ENCODE assay signal across 21 cellular contexts in the genomic region with DNA sequence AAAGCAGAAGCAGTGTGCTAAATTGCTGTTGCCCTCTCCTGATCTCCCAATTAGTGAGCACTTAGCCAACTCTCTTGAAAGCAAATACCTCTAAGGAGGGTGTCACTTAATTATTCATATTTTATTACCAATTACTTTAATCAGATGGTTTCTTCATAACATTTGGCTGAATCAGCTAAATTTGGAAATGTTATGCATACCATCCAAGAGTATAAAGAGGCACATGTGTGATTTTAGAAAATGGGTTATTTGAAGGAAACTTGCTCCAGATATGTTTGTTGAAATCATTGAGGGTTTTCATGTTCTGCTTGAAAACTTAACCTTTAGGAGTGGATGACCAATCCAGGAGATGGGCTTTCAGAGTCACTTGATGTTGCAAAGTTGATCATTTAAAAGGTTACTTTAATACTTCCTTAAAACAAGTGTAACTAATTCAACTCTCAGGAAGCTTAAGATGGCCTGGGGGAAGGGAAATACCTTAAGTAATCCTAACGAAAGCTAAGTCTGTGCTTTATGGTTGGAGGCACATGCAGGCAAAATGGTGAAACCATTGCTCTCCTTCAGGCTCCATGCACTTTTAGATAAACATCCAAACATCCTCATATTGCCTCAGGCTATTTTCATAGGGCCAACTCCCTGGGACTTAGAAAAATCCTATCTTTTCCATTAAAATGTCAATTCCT.
DNase-seq lines count a peak whose midpoint lies in the region; ATAC-seq and TF ChIP-seq lines count a peak whose summit lies in the region.
"Had no signal": no experiment of that assay in that cellular context is flagged by ENCODE, and none has a peak within 500 bp of the region (broad histone marks: within the 10 kb centered on the region; RNA-seq: fewer than 3 reads in every experiment).

No MANE protein-coding gene starts in this region.

- no CpG with 5 or more reads among the region's 1 CpG for WGBS in IMR-90 (ENCODE audit: extremely low coverage in 2 of 2, insufficient read length in 1 of 2), 2 experiments

- no peaks in the 10 kb centered on the region for H4K20me1 ChIP-seq in IMR-90 (ENCODE audit: insufficient read depth, low read length)
- H4K20me1 ChIP-seq: BLaER1 treated with 17β-estradiol and CSF1 and Interleukin-3, amounts not matched to agents 10 nM and 100 nM had no signal

- DNase-seq in AML-193 (lab: John Stamatoyannopoulos, UW), result peak; percentile 65 to 75
- no peak for DNase-seq in IMR-90
- peak; percentile 8 for DNase-seq in OCI-M1 (lab: John Stamatoyannopoulos, UW)
- DNase-seq in foreskin melanocyte, result peak; percentile 3
- no peak for DNase-seq in HuH-7 (ENCODE audit: low spot score)
- no peak for DNase-seq in NCI-H2227 treated with DMSO at 0.1 percent for 48 hours (lab: John Stamatoyannopoulos, UW)
- DNase-seq: ACHN; Calu3; CD4-positive, alpha-beta memory T cell; GF-D8; H7; NCI-H1105 treated with DMSO at 0.1 percent for 48 hours; NCI-H2029 treated with DMSO at 0.1 percent for 48 hours; NCI-H2171; NCI-H446; T-helper 9 cell had no signal

- no peak overlapping the region for H3K27ac ChIP-seq in IMR-90 (ENCODE audit: insufficient read depth, low read length)
- H3K27ac ChIP-seq: BLaER1 treated with 17β-estradiol and CSF1 and Interleukin-3, amounts not matched to agents 10 nM and 100 nM; HL-60 had no signal

- no peak overlapping the region for H4K5ac ChIP-seq in IMR-90 (ENCODE audit: low read depth, low read length)

- no peak overlapping the region for H4K91ac ChIP-seq in IMR-90 (ENCODE audit: insufficient read depth, low read depth, low read length)

- H3K14ac ChIP-seq in IMR-90 (replicated peaks; ENCODE audit: low read depth, low read length), result no peak overlapping the region

- BruUV-seq in IMR-90 (replicated peaks; lab: Mats Ljungman, UMichigan), result no TSS peak

- dilution Hi-C loops in IMR-90 (cut with HindIII; ENCODE audit: low sequenced_read_pairs, unreplicated experiment), result no loop called here

- no peak overlapping the region for H2BK20ac ChIP-seq in IMR-90 (ENCODE audit: low read depth, low read length)

- H3K36me3 ChIP-seq in IMR-90 (ENCODE audit: control insufficient read depth, insufficient read depth, low read length), result no peaks in the 10 kb centered on the region
- H3K36me3 ChIP-seq: BLaER1 treated with 17β-estradiol and CSF1 and Interleukin-3, amounts not matched to agents 10 nM and 100 nM had no signal

- no peak overlapping the region for H3K4me3 ChIP-seq in IMR-90 (ENCODE audit: insufficient read depth, low read depth, low read length)
- H3K4me3 ChIP-seq: BLaER1 treated with 17β-estradiol and CSF1 and Interleukin-3, amounts not matched to agents 10 nM and 100 nM had no signal

- H3K27me3 ChIP-seq in IMR-90 (ENCODE audit: control insufficient read depth, insufficient read depth, low read length), result no peaks in the 10 kb centered on the region
- H3K27me3 ChIP-seq: BLaER1 treated with 17β-estradiol and CSF1 and Interleukin-3, amounts not matched to agents 10 nM and 100 nM had no signal

- no peak overlapping the region for H2AFZ ChIP-seq in IMR-90 (replicated peaks; ENCODE audit: low read length, poor library complexity)

- TF ChIP-seq RAD21 in IMR-90 (IDR thresholded peaks at IDR 0.05; ENCODE audit: low read length), result no peak

- peaks cover 3% of the 10 kb centered on the region; the same call in 1 of the 2 replicates for H3K9me3 ChIP-seq in IMR-90 (ENCODE audit: control insufficient read depth, insufficient read depth, low read length)

- no peak overlapping the region for H3K4me2 ChIP-seq in IMR-90 (ENCODE audit: low read depth, low read length)
- H3K4me2 ChIP-seq: BLaER1 treated with 17β-estradiol and CSF1 and Interleukin-3, amounts not matched to agents 10 nM and 100 nM had no signal

- H3K79me1 ChIP-seq in IMR-90 (ENCODE audit: low read depth in 1 of 2, low read length in 2 of 2), result no peaks in the 10 kb centered on the region

- no peak overlapping the region for H2BK120ac ChIP-seq in IMR-90 (ENCODE audit: low read depth, low read length)

- H4K8ac ChIP-seq in IMR-90 (ENCODE audit: low read depth in 2 of 2, low read length in 2 of 2), result no peak overlapping the region

- H2BK15ac ChIP-seq in IMR-90 (ENCODE audit: low read depth, low read length), result no peak overlapping the region

- no peak overlapping the region for H3K4ac ChIP-seq in IMR-90 (ENCODE audit: low read depth, low read length)

- H3K4me1 ChIP-seq in IMR-90 (ENCODE audit: control insufficient read depth, insufficient read depth, low read length), result no peaks in the 10 kb centered on the region
- H3K4me1 ChIP-seq: BLaER1 treated with 17β-estradiol and CSF1 and Interleukin-3, amounts not matched to agents 10 nM and 100 nM had no signal

- no peak overlapping the region for H3K23ac ChIP-seq in IMR-90 (ENCODE audit: low read depth, low read length)

- TF ChIP-seq CTCF in IMR-90 (conservative IDR thresholded peaks at IDR 0.05; ENCODE audit: low read depth, low read length), result no peak

- no peak for TF ChIP-seq POLR2A in IMR-90 (IDR thresholded peaks at IDR 0.05; ENCODE audit: low read depth, low read length)

- POLR2A ChIA-PET in IMR-90 (lab: Charles Lee; ENCODE audit: unreplicated experiment), result no interaction called here

- ATAC-seq in IMR-90 (ENCODE audit: low read depth), result no peak
- no peak for ATAC-seq in HG03354 (IDR thresholded peaks at IDR 0.05; ENCODE audit: poor library complexity, severe bottlenecking, unreplicated experiment)
- no peak for ATAC-seq in HG03342 (IDR thresholded peaks at IDR 0.05; ENCODE audit: unreplicated experiment)
- ATAC-seq: Panc1 had no signal

- H3K56ac ChIP-seq in IMR-90 (ENCODE audit: extremely low read depth, insufficient read depth, low read length), result no peak overlapping the region

- H3K9me1 ChIP-seq in IMR-90 (ENCODE audit: insufficient read depth, low read length), result no peaks in the 10 kb centered on the region

- intact Hi-C loops in IMR-90 (cut with micrococcal nuclease), result no loop called here

- no peak overlapping the region for H3K9ac ChIP-seq in IMR-90 (ENCODE audit: low read depth, low read length)
- H3K9ac ChIP-seq: BLaER1 treated with 17β-estradiol and CSF1 and Interleukin-3, amounts not matched to agents 10 nM and 100 nM had no signal

- no peak overlapping the region for H2AK9ac ChIP-seq in IMR-90 (replicated peaks; ENCODE audit: low read depth, low read length, poor library complexity)

- H3K18ac ChIP-seq in IMR-90 (ENCODE audit: low read depth, low read length), result no peak overlapping the region

- no peak overlapping the region for H2AK5ac ChIP-seq in IMR-90 (ENCODE audit: low read depth, low read length)

- H2BK5ac ChIP-seq in IMR-90 (ENCODE audit: low read depth, low read length, poor library complexity, severe bottlenecking), result no peak overlapping the region

- in situ Hi-C loops in IMR-90 (cut with MboI; ENCODE audit: low sequenced_read_pairs), result no loop called here

- CTCF ChIA-PET in IMR-90 (lab: Yijun Ruan, JAX), result no interaction called here

TF ChIP-seq in IMR-90, 13 proteins besides CTCF, POLR2A, EP300 and RAD21:
- TF ChIP-seq RFX5 (IDR thresholded peaks at IDR 0.05; ENCODE audit: low read depth, low read length) (no peak), MAFK (IDR thresholded peaks at IDR 0.05; ENCODE audit: low read depth, low read length) (peak; percentile 77), MAZ (IDR thresholded peaks at IDR 0.05; ENCODE audit: borderline replicate concordance, low read depth, low read length) (no peak), MXI1 (IDR thresholded peaks at IDR 0.05; ENCODE audit: borderline replicate concordance, low read depth, low read length) (no peak), NFE2L2 (IDR thresholded peaks at IDR 0.05; ENCODE audit: low read depth, low read length) (no peak)
- TF ChIP-seq, protein P1, sequence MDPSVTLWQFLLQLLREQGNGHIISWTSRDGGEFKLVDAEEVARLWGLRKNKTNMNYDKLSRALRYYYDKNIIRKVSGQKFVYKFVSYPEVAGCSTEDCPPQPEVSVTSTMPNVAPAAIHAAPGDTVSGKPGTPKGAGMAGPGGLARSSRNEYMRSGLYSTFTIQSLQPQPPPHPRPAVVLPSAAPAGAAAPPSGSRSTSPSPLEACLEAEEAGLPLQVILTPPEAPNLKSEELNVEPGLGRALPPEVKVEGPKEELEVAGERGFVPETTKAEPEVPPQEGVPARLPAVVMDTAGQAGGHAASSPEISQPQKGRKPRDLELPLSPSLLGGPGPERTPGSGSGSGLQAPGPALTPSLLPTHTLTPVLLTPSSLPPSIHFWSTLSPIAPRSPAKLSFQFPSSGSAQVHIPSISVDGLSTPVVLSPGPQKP (IDR thresholded peaks at IDR 0.05; ENCODE audit: borderline replicate concordance, low read depth, low read length), result no peak
TF ChIP-seq in IMR-90: peak in this region for 1.

Comparison
In these comparisons a context has a peak if more than half of its experiments do, and no peak if none do; other contexts are left out.
1. DNase-seq: peak in AML-193 (2 of 2), OCI-M1 (single experiment) and foreskin melanocyte (single experiment); none in IMR-90 (single experiment), HuH-7 (single experiment) and NCI-H2227 treated with DMSO at 0.1 percent for 48 hours (single experiment).